Comparison of ENCODE assay signal across 11 cellular contexts in the genomic region with DNA sequence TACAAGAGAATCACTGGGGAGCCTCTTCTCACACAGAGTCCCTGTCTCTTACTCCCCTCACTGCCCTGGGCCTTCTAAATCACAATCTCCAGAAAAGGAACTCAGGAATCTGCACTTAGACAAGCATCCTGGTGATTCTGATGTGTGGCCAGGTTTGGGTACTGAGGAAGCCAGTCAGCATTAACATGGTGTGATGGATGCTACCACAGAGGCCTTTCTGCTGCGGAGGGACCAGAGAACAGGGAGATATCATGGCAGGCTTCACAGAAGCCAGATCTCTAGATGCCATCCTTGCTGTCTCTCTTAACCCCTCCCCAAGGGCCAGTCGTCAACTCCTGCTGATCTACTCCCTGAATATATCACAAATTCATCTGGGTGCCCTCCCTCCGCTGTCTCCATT. TPM values are rescaled to one million over a fixed set of nuclear protein-coding genes. Genes with fewer than 3 reads are reported as not detected.
DNase-seq lines count a peak whose midpoint lies in the region; ATAC-seq, FAIRE-seq and TF ChIP-seq lines count a peak whose summit lies in the region.
"Had no signal": no experiment of that assay in that cellular context is flagged by ENCODE, and none has a peak within 500 bp of the region (broad histone marks: within the 10 kb centered on the region; RNA-seq: fewer than 3 reads in every experiment).

No MANE protein-coding gene starts in this region.

- peaks cover 17% of the 10 kb centered on the region for H3K4me1 Mint-ChIP-seq in activated T-helper 17 cell treated with anti-CD3 and anti-CD28 coated beads, Interleukin-2, amount 50 U/mL, for 72 hours

- DNase-seq in mammary epithelial cell (no peak), breast epithelium (ENCODE audit: low spot score in 2 of 2) (no peak), HepG2 (ENCODE audit: low spot score) (no peak), NCI-H510A treated with DMSO at 0.1 percent for 48 hours (lab: John Stamatoyannopoulos, UW) (no peak), NOMO-1 treated with DMSO at 0.1 percent for 48 hours (lab: John Stamatoyannopoulos, UW; ENCODE audit: unreplicated experiment) (no peak), DMS53 treated with DMSO at 0.1 percent for 48 hours (lab: John Stamatoyannopoulos, UW; ENCODE audit: unreplicated experiment) (no peak)
- DNase-seq in central memory CD4-positive, alpha-beta T cell, result no peak
- DNase-seq: head of caudate nucleus had no signal

- H3K27me3 Mint-ChIP-seq in activated T-helper 17 cell treated with anti-CD3 and anti-CD28 coated beads, Interleukin-2, amount 50 U/mL, for 72 hours, result no peaks in the 10 kb centered on the region

- no peak overlapping the region for H3K27ac ChIP-seq in mammary epithelial cell (ENCODE audit: insufficient read depth, low read depth, low read length)
- H3K27ac ChIP-seq in breast epithelium, result no peak overlapping the region
- no peak overlapping the region for H3K27ac ChIP-seq in HepG2 (ENCODE audit: extremely low read length, insufficient read depth, low read length)
- H3K27ac ChIP-seq: neutrophil had no signal

- H3K4me3 ChIP-seq in mammary epithelial cell (replicated peaks in 1 of 3; ENCODE audit: insufficient read depth in 1 of 3, low read depth in 2 of 3, low read length in 3 of 3) (no peak overlapping the region), breast epithelium (no peak overlapping the region), HepG2 (replicated peaks in 1 of 3; ENCODE audit: insufficient read depth in 1 of 3, low read depth in 2 of 3, low read length in 3 of 3) (no peak overlapping the region)

- H4K20me1 ChIP-seq in mammary epithelial cell (ENCODE audit: insufficient read depth, low read length), result no peaks in the 10 kb centered on the region
- peaks cover 3% of the 10 kb centered on the region; the same call in 1 of the 2 replicates for H4K20me1 ChIP-seq in HepG2 (ENCODE audit: insufficient read depth, low read length)

- CTCF ChIA-PET in mammary epithelial cell (lab: Charles Lee; ENCODE audit: low non-redundant PET) (no interaction called here), HepG2 (lab: Yijun Ruan, JAX; ENCODE audit: low intra/inter-chr PET ratio, low total read pairs) (interaction anchor here (1.4 kb wide), 1 partner anchor 19 kb away, joined by 4 read pairs; no protein-coding TSS in a partner anchor)

- no peaks in the 10 kb centered on the region for H3K36me3 Mint-ChIP-seq in activated T-helper 17 cell treated with anti-CD3 and anti-CD28 coated beads, Interleukin-2, amount 50 U/mL, for 72 hours (ENCODE audit: low read depth)

- BruUV-seq in mammary epithelial cell (replicated peaks; lab: Mats Ljungman, UMichigan) (no TSS peak), HepG2 (replicated peaks; lab: Mats Ljungman, UMichigan) (TSS peak; percentile 39)

- no peak for ATAC-seq in activated T-helper 17 cell treated with anti-CD3 and anti-CD28 coated beads, Interleukin-2, amount 50 U/mL, for 72 hours (replicated peaks)
- ATAC-seq in HepG2, result no peak
- ATAC-seq: Right ventricle myocardium inferior had no signal

- FAIRE-seq in HepG2 (lab: Jason Lieb, UNC), result no peak

- H2AFZ ChIP-seq in mammary epithelial cell (ENCODE audit: low read depth, low read length) (no peak overlapping the region), HepG2 (ENCODE audit: low read length) (no peak overlapping the region)

- in situ Hi-C loops in mammary epithelial cell (cut with MboI; ENCODE audit: low sequenced_read_pairs in 2 of 2) (no loop called here), HepG2 (cut with HindIII; ENCODE audit: extremely low pct_ligation_motif_present, low pct_unique_long_range_greater_than_20kb) (no loop called here)

- 96% methylated on average over 3 of the region's 3 CpGs for WGBS in mammary epithelial cell (ENCODE audit: low coverage, missing lambda C conversion rate)
- 94% methylated on average over 3 of the region's 3 CpGs for WGBS in HepG2 (ENCODE audit: low lambda C conversion rate)

- TF ChIP-seq RAD21 in HepG2 (CRISPR knock-in tag; IDR thresholded peaks at IDR 0.05), result no peak

- H3K9me3 ChIP-seq in mammary epithelial cell (replicated peaks; ENCODE audit: insufficient read depth, low read length), result peaks cover 13% of the 10 kb centered on the region
- peaks cover 0 to 10% of the 10 kb centered on the region in 2 donors for H3K9me3 ChIP-seq in breast epithelium
- H3K9me3 ChIP-seq in HepG2 (ENCODE audit: low read length), result 0 out of 2 replicates have a peak, but pooled peaks cover 9% of the 10 kb centered on the region
- H3K9me3 ChIP-seq: neutrophil had no signal

- no peak overlapping the region for H3K27ac Mint-ChIP-seq in activated T-helper 17 cell treated with anti-CD3 and anti-CD28 coated beads, Interleukin-2, amount 50 U/mL, for 72 hours

- TF ChIP-seq EP300 in HepG2 (IDR thresholded peaks at IDR 0.05; ENCODE audit: low read depth in 2 of 2, low read length in 2 of 2) (no peak), HepG2 (CRISPR knock-in tag; IDR thresholded peaks at IDR 0.05; ENCODE audit: borderline replicate concordance) (no peak)

- POLR2A ChIA-PET in HepG2 (lab: Yijun Ruan, JAX), result no interaction called here

- dilution Hi-C loops in mammary epithelial cell (cut with HindIII; ENCODE audit: low sequenced_read_pairs), result no loop called here

- H3K36me3 ChIP-seq in mammary epithelial cell (ENCODE audit: insufficient read depth, low read length), result peaks cover 3% of the 10 kb centered on the region
- H3K36me3 ChIP-seq in breast epithelium, result no peaks in the 10 kb centered on the region
- peaks cover 0 to 3% of the 10 kb centered on the region in 2 experiments; a peak in 1 of 5 replicates for H3K36me3 ChIP-seq in HepG2 (replicated peaks in 1 of 2; ENCODE audit: control insufficient read depth in 1 of 2, insufficient read depth in 2 of 2, low read length in 2 of 2)
- H3K36me3 ChIP-seq: neutrophil had no signal

- no peaks in the 10 kb centered on the region for H3K9me3 Mint-ChIP-seq in activated T-helper 17 cell treated with anti-CD3 and anti-CD28 coated beads, Interleukin-2, amount 50 U/mL, for 72 hours

- H3K4me1 ChIP-seq in mammary epithelial cell (ENCODE audit: insufficient read depth, low read length), result peaks cover 30% of the 10 kb centered on the region
- H3K4me1 ChIP-seq in breast epithelium, result no peaks in the 10 kb centered on the region
- H3K4me1 ChIP-seq in HepG2 (ENCODE audit: insufficient read depth, low read length), result peaks cover 11% of the 10 kb centered on the region

- H3K4me2 ChIP-seq in mammary epithelial cell (ENCODE audit: insufficient read depth, low read depth, low read length), result peak overlapping the region; percentile 94
- H3K4me2 ChIP-seq in HepG2 (ENCODE audit: low read depth, low read length), result peak overlapping the region; percentile 83

- H3K4me3 Mint-ChIP-seq in activated T-helper 17 cell treated with anti-CD3 and anti-CD28 coated beads, Interleukin-2, amount 50 U/mL, for 72 hours, result peak overlapping the region; percentile 74

- H3K9ac ChIP-seq in mammary epithelial cell (ENCODE audit: insufficient read depth, low read length), result no peak overlapping the region
- H3K9ac ChIP-seq in HepG2 (ENCODE audit: insufficient read depth, low read depth, low read length), result no peak overlapping the region

- peaks cover 32% of the 10 kb centered on the region for H3K79me2 ChIP-seq in mammary epithelial cell (ENCODE audit: insufficient read depth, low read length)
- H3K79me2 ChIP-seq in HepG2 (ENCODE audit: insufficient read depth, low read length), result no peaks in the 10 kb centered on the region

- intact Hi-C loops in mammary epithelial cell (cut with micrococcal nuclease) (no loop called here), breast epithelium (cut with DNase I; ENCODE audit: low total_unique reads) (no loop called here), HepG2 (cut with micrococcal nuclease; ENCODE audit: unreplicated experiment) (no loop called here)

- TF ChIP-seq CTCF in mammary epithelial cell (conservative IDR thresholded peaks at IDR 0.05 in 1 of 2, IDR thresholded peaks at IDR 0.05 in 1 of 2; ENCODE audit: extremely low read depth in 1 of 2, insufficient read depth in 1 of 2, low read depth in 1 of 2, low read length in 2 of 2) (no peak), breast epithelium (IDR thresholded peaks at IDR 0.05) (no peak), HepG2 (CRISPR knock-in tag; IDR thresholded peaks at IDR 0.05) (no peak)

- no peak for TF ChIP-seq POLR2A in breast epithelium (IDR thresholded peaks at IDR 0.05)
- no peak for TF ChIP-seq POLR2A in HepG2 (IDR thresholded peaks at IDR 0.05; ENCODE audit: insufficient read depth in 1 of 2, low read depth in 2 of 2, low read length in 2 of 2)

- no peaks in the 10 kb centered on the region for H3K27me3 ChIP-seq in mammary epithelial cell (ENCODE audit: insufficient read depth, low read length)
- peaks cover 0 to 4% of the 10 kb centered on the region in 2 donors for H3K27me3 ChIP-seq in breast epithelium
- peaks cover 2 to 3% of the 10 kb centered on the region in 2 experiments; a peak in 2 of 5 replicates for H3K27me3 ChIP-seq in HepG2 (ENCODE audit: control insufficient read depth in 1 of 2, insufficient read depth in 2 of 2, low read length in 2 of 2)

RNA-seq across cellular contexts. Expression of gene ANKS6, which starts 1.6 kb away (rescaled TPM):
- total RNA-seq in mammary epithelial cell (10 to 100 TPM in 1 of 2 donors, 1 to 10 TPM in 1; 6.2 to 19.5 TPM), breast epithelium (10 to 100 TPM in 2 of 3 donors, 1 to 10 TPM in 1; 5.6 to 23.3 (median 17.3) TPM), HepG2 (2016; rRNA removed; fragmentation: Illumina TruSeq; extraction: Trizol) (7.0 and 8.8 TPM in 2 replicates)
- polyA plus RNA-seq in mammary epithelial cell (10.3 TPM), HepG2 (2011; rRNA removed) (9.5 and 10.7 TPM in 2 replicates)
- polyA minus RNA-seq in mammary epithelial cell, result 25.7 TPM
- total RNA-seq in activated T-helper 17 cell treated with anti-CD3 and anti-CD28 coated beads, Interleukin-2, amount 50 U/mL, for 72 hours, result 10 to 100 TPM; 10.0 to 11.2 TPM
- 20.5 and 22.8 TPM in 2 replicates for total RNA-seq in HepG2 (2016; cell fraction: cytosol; rRNA removed; fragmentation: Illumina TruSeq; extraction: Trizol; ENCODE audit: low read depth)
- total RNA-seq in HepG2 (2016; cell fraction: insoluble cytoplasmic fraction; rRNA removed; fragmentation: Illumina TruSeq; extraction: Trizol), result 6.5 and 9.0 TPM in 2 replicates
- total RNA-seq in HepG2 (2016; cell fraction: membrane; rRNA removed; fragmentation: Illumina TruSeq; extraction: Trizol), result 20.3 and 21.8 TPM in 2 replicates
- 4.9 and 8.5 TPM in 2 replicates for total RNA-seq in HepG2 (2016; cell fraction: nucleus; rRNA removed; fragmentation: Illumina TruSeq; extraction: Trizol)
- polyA plus RNA-seq in HepG2 (2011; cell fraction: cytosol; rRNA removed), result 8.8 and 12.0 TPM in 2 replicates
- polyA plus RNA-seq in HepG2 (2011; cell fraction: nucleus; rRNA removed), result 24.5 and 25.8 TPM in 2 replicates
- polyA plus RNA-seq in HepG2 (2012), result 7.1 and 10.8 TPM in 2 replicates
- polyA plus RNA-seq in HepG2 (2016; cell fraction: cytosol; fragmentation: Illumina TruSeq; extraction: Trizol; ENCODE audit: low read depth), result 26.8 and 27.0 TPM in 2 replicates
- 6.2 and 8.9 TPM in 2 replicates for polyA plus RNA-seq in HepG2 (2016; cell fraction: insoluble cytoplasmic fraction; fragmentation: Illumina TruSeq; extraction: Trizol; ENCODE audit: low read depth)
- 22.6 and 25.9 TPM in 2 replicates for polyA plus RNA-seq in HepG2 (2016; cell fraction: membrane; fragmentation: Illumina TruSeq; extraction: Trizol; ENCODE audit: low read depth)
- polyA plus RNA-seq in HepG2 (2016; cell fraction: nucleus; fragmentation: Illumina TruSeq; extraction: Trizol; ENCODE audit: insufficient read depth, low read depth), result 15.9 and 18.2 TPM in 2 replicates
- polyA minus RNA-seq in HepG2 (2011; rRNA and poly(A)+ RNA removed; ENCODE audit: low replicate concordance), result 12.2 and 13.0 TPM in 2 replicates
- 4.2 and 4.9 TPM in 2 replicates for polyA minus RNA-seq in HepG2 (2011; cell fraction: cytosol; rRNA and poly(A)+ RNA removed)
- polyA minus RNA-seq in HepG2 (2011; cell fraction: nucleus; rRNA and poly(A)+ RNA removed), result 5.9 and 9.3 TPM in 2 replicates

RNA-seq across cellular contexts. Expression of gene GALNT12, which starts 12.7 kb away (rescaled TPM):
- total RNA-seq in mammary epithelial cell (under 1 TPM; 0.17 to 0.80 TPM), breast epithelium (1 to 10 TPM; 2.6 to 6.6 (median 3.9) TPM), HepG2 (2016; rRNA removed; fragmentation: Illumina TruSeq; extraction: Trizol) (0.07 TPM in 1 of 2 replicates, not detected in the other)
- polyA plus RNA-seq in mammary epithelial cell (0.63 TPM), HepG2 (2011; rRNA removed) (0.04 TPM in 1 of 2 replicates, not detected in the other)
- 13.2 TPM for polyA minus RNA-seq in mammary epithelial cell
- total RNA-seq in activated T-helper 17 cell treated with anti-CD3 and anti-CD28 coated beads, Interleukin-2, amount 50 U/mL, for 72 hours, result 1 to 10 TPM; 4.1 to 5.5 TPM
- not detected in 2 replicates for total RNA-seq in HepG2 (2016; cell fraction: cytosol; rRNA removed; fragmentation: Illumina TruSeq; extraction: Trizol; ENCODE audit: low read depth)
- not detected in 2 replicates for total RNA-seq in HepG2 (2016; cell fraction: insoluble cytoplasmic fraction; rRNA removed; fragmentation: Illumina TruSeq; extraction: Trizol)
- not detected in 2 replicates for total RNA-seq in HepG2 (2016; cell fraction: membrane; rRNA removed; fragmentation: Illumina TruSeq; extraction: Trizol)
- not detected in 2 replicates for total RNA-seq in HepG2 (2016; cell fraction: nucleus; rRNA removed; fragmentation: Illumina TruSeq; extraction: Trizol)
- polyA plus RNA-seq in HepG2 (2011; cell fraction: cytosol; rRNA removed), result 0.05 and 0.13 TPM in 2 replicates
- 0.58 TPM in 1 of 2 replicates, not detected in the other for polyA plus RNA-seq in HepG2 (2011; cell fraction: nucleus; rRNA removed)
- not detected in 2 replicates for polyA plus RNA-seq in HepG2 (2012)
- not detected in 2 replicates for polyA plus RNA-seq in HepG2 (2016; cell fraction: cytosol; fragmentation: Illumina TruSeq; extraction: Trizol; ENCODE audit: low read depth)
- not detected in 2 replicates for polyA plus RNA-seq in HepG2 (2016; cell fraction: insoluble cytoplasmic fraction; fragmentation: Illumina TruSeq; extraction: Trizol; ENCODE audit: low read depth)
- polyA plus RNA-seq in HepG2 (2016; cell fraction: membrane; fragmentation: Illumina TruSeq; extraction: Trizol; ENCODE audit: low read depth), result not detected in 2 replicates
- polyA plus RNA-seq in HepG2 (2016; cell fraction: nucleus; fragmentation: Illumina TruSeq; extraction: Trizol; ENCODE audit: insufficient read depth, low read depth), result not detected in 2 replicates
- 0.47 TPM in 1 of 2 replicates, not detected in the other for polyA minus RNA-seq in HepG2 (2011; rRNA and poly(A)+ RNA removed; ENCODE audit: low replicate concordance)
- not detected in 2 replicates for polyA minus RNA-seq in HepG2 (2011; cell fraction: cytosol; rRNA and poly(A)+ RNA removed)
- not detected in 2 replicates for polyA minus RNA-seq in HepG2 (2011; cell fraction: nucleus; rRNA and poly(A)+ RNA removed)
